ENCODE assay signal across 8 cellular contexts in genomic region chr7:144835668-144836544, GRCh38. TPM values are rescaled to one million over a fixed set of nuclear protein-coding genes. Genes with fewer than 3 reads are reported as not detected.
DNase-seq lines count a peak whose midpoint lies in the region; ATAC-seq and TF ChIP-seq lines count a peak whose summit lies in the region.

TPK1 (minus strand) TSS chr7:144836053; CDS start chr7:144835602, 451 bp downstream.

- H3K36me3 ChIP-seq in Peyer's patch (no peaks in the 10 kb centered on the region), esophagus squamous epithelium (no peaks in the 10 kb centered on the region)

- H3K4me1 ChIP-seq in Peyer's patch = peaks cover 0 to 12% (median 3%) of the 10 kb centered on the region in 4 donors
- H3K4me1 ChIP-seq in esophagus squamous epithelium = peaks cover 0 to 24% (median 9%) of the 10 kb centered on the region in 3 donors

- peak; percentile 78 for ATAC-seq in GM21619 (IDR thresholded peaks at IDR 0.05; ENCODE audit: unreplicated experiment)

- intact Hi-C loops in esophagus squamous epithelium (cut with DNase I) = no loop called here

- H3K27ac ChIP-seq in Peyer's patch = peak within 1 kb of the TSS; percentile 90 to 99 (median 98)
- peak within 1 kb of the TSS; percentile 88 to 97 (median 92) for H3K27ac ChIP-seq in esophagus squamous epithelium

- TF ChIP-seq CTCF in Peyer's patch (IDR thresholded peaks at IDR 0.05) = no peak
- peak in 1 of 6 experiments; percentile 36 for TF ChIP-seq CTCF in esophagus squamous epithelium (IDR thresholded peaks at IDR 0.05)

- TF ChIP-seq POLR2A in Peyer's patch (IDR thresholded peaks at IDR 0.05) (peak; percentile 86 to 93), esophagus squamous epithelium (IDR thresholded peaks at IDR 0.05) (peak in 3 of 4 donors; percentile 80 to 93 (median 87))

- DNase-seq in DMS53 treated with DMSO at 0.1 percent for 48 hours (lab: John Stamatoyannopoulos, UW; ENCODE audit: unreplicated experiment) (peak; percentile 84), Peyer's patch (peak; percentile 90 to 97 (median 96)), activated T-helper 1 cell treated with Interleukin-2 at 50 U/mL for 16 hours (ENCODE audit: low read depth) (peak; percentile 89), esophagus squamous epithelium (lab: John Stamatoyannopoulos, UW) (peak; percentile 71), myocyte (ENCODE audit: low read depth) (peak; percentile 94)
- DNase-seq in Jurkat, Clone E6-1 (ENCODE audit: low read depth, low spot score) = peak; percentile 89
- peak; percentile 74 to 89 for DNase-seq in stimulated activated CD8-positive, alpha-beta memory T cell treated with anti-CD3 and anti-CD28 coated beads, Interleukin-7, amount 100 ng/mL, for 4 hours (ENCODE audit: low read depth in 2 of 2)

- no peaks in the 10 kb centered on the region for H3K27me3 ChIP-seq in Peyer's patch
- no peaks in the 10 kb centered on the region for H3K27me3 ChIP-seq in esophagus squamous epithelium

- H3K9me3 ChIP-seq in Peyer's patch = no peaks in the 10 kb centered on the region
- no peaks in the 10 kb centered on the region for H3K9me3 ChIP-seq in esophagus squamous epithelium

- H3K4me3 ChIP-seq in Jurkat, Clone E6-1 (ENCODE audit: low read length) = peak within 1 kb of the TSS; percentile 62
- H3K4me3 ChIP-seq in Peyer's patch (peak within 1 kb of the TSS; percentile 71 to 92 (median 82)), esophagus squamous epithelium (peak within 1 kb of the TSS; percentile 67 to 87 (median 80))

- 7 to 9% methylated on average over 16 to 23 of the region's 81 CpGs for WGBS in esophagus squamous epithelium, 2 donors

RNA-seq across cellular contexts. Expression of gene TPK1, which starts in this region (rescaled TPM):
- 5.1 TPM for polyA plus RNA-seq in Jurkat, Clone E6-1 (2012; ENCODE audit: insufficient read depth, insufficient read length)
- total RNA-seq in Peyer's patch (10 to 100 TPM in 3 of 4 donors, 1 to 10 TPM in 1; 2.5 to 22.7 (median 18.7) TPM), esophagus squamous epithelium (1 to 10 TPM; 2.3 to 8.4 (median 2.7) TPM), myocyte (2.3 and 4.8 TPM in 2 replicates)
- polyA plus RNA-seq in myocyte (2012) = 2.3 TPM

Comparison
In these comparisons a context has a peak if more than half of its experiments do, and no peak if none do; other contexts are left out.
1. Peak in every context shown above with its lines: DNase-seq, ATAC-seq, H3K4me3 ChIP-seq and H3K27ac ChIP-seq.